9 cellular contexts compared by ENCODE assay signal in genomic region chr17:65987988-65988387, GRCh38.
DNase-seq lines count a peak whose midpoint lies in the region; ATAC-seq and TF ChIP-seq lines count a peak whose summit lies in the region.
"Had no signal": no experiment of that assay in that cellular context is flagged by ENCODE, and none has a peak within 500 bp of the region (broad histone marks: within the 10 kb centered on the region; RNA-seq: fewer than 3 reads in every experiment).

No MANE protein-coding gene starts in this region.

- H3K9me2 ChIP-seq in GM23248 (ENCODE audit: insufficient read depth) = no peaks in the 10 kb centered on the region

- H3K9me3 Mint-ChIP-seq in T-cell = peaks cover 5 to 11% (median 9%) of the 10 kb centered on the region in 3 donors

- H3K27ac ChIP-seq in GM23248 (no peak overlapping the region), Panc1 (ENCODE audit: low read length) (no peak overlapping the region)

- H3K4me1 Mint-ChIP-seq in T-cell = no peaks in the 10 kb centered on the region
- H3K4me1 Mint-ChIP-seq: activated naive CD8-positive, alpha-beta T cell treated with anti-CD3 and anti-CD28 coated beads, Interleukin-2, amount 50 U/mL, for 24 hours had no signal

- no peak overlapping the region for H3K4me3 Mint-ChIP-seq in T-cell
- H3K4me3 Mint-ChIP-seq: activated naive CD8-positive, alpha-beta T cell treated with anti-CD3 and anti-CD28 coated beads, Interleukin-2, amount 50 U/mL, for 24 hours had no signal

- intact Hi-C loops in Panc1 (cut with micrococcal nuclease; ENCODE audit: unreplicated experiment) = loop anchor here (10.0 kb wide), 2 partner anchors 693 to 753 kb away; no protein-coding TSS in a partner anchor

- H3K4me1 ChIP-seq in GM23248 (ENCODE audit: insufficient read depth) (peaks cover 13% of the 10 kb centered on the region), Panc1 (ENCODE audit: control insufficient read depth, insufficient read depth, low read length) (no peaks in the 10 kb centered on the region)

- H3K36me3 ChIP-seq in GM23248 (ENCODE audit: low read depth) (no peaks in the 10 kb centered on the region), Panc1 (ENCODE audit: control insufficient read depth, insufficient read depth, low read length) (no peaks in the 10 kb centered on the region; the same call in 1 of the 2 replicates)

- DNase-seq in AG04449 (ENCODE audit: low read depth, low spot score) (no peak), GM23248 (peak; percentile 45), Panc1 (ENCODE audit: low read depth, low spot score) (peak; percentile 25), fibroblast of the conjunctiva (ENCODE audit: low read depth) (peak; percentile 18), T-cell (no peak), GM03348 (ENCODE audit: low spot score) (no peak)
- no peak for DNase-seq in stimulated activated CD4-positive, alpha-beta T cell treated with anti-CD3 and anti-CD28 coated beads, Interleukin-4, amount 100 ng/mL, for 1 hour
- DNase-seq: activated naive CD8-positive, alpha-beta T cell treated with anti-CD3 and anti-CD28 coated beads, Interleukin-2, amount 50 U/mL, for 24 hours had no signal

- H3K27ac Mint-ChIP-seq in T-cell = no peak overlapping the region
- H3K27ac Mint-ChIP-seq: activated naive CD8-positive, alpha-beta T cell treated with anti-CD3 and anti-CD28 coated beads, Interleukin-2, amount 50 U/mL, for 24 hours had no signal

- H3K27me3 Mint-ChIP-seq in T-cell = no peaks in the 10 kb centered on the region
- H3K27me3 Mint-ChIP-seq: activated naive CD8-positive, alpha-beta T cell treated with anti-CD3 and anti-CD28 coated beads, Interleukin-2, amount 50 U/mL, for 24 hours had no signal

- H3K9ac ChIP-seq in GM23248 = no peak overlapping the region

- H3K9me3 ChIP-seq in GM23248 (ENCODE audit: low read depth) = peaks cover 4% of the 10 kb centered on the region
- H3K9me3 ChIP-seq in Panc1 (ENCODE audit: control insufficient read depth, insufficient read depth, low read depth, low read length) = no peaks in the 10 kb centered on the region

- H3F3A ChIP-seq in GM23248 (ENCODE audit: insufficient read depth) = 0 out of 2 replicates have a peak, but pooled peaks cover 5% of the 10 kb centered on the region

- H3K27me3 ChIP-seq in GM23248 (replicated peaks; ENCODE audit: insufficient read depth) = no peaks in the 10 kb centered on the region
- no peaks in the 10 kb centered on the region for H3K27me3 ChIP-seq in Panc1 (ENCODE audit: control insufficient read depth, insufficient read depth, low read length)

- POLR2A ChIA-PET in AG04449 (lab: Yijun Ruan, JAX) = no interaction called here
- POLR2A ChIA-PET in Panc1 (lab: Charles Lee) = no interaction called here
- POLR2A ChIA-PET in T-cell (lab: Charles Lee) = no interaction called here

- no peak overlapping the region for H3K4me2 ChIP-seq in GM23248 (ENCODE audit: unreplicated experiment)

- in situ Hi-C loops in GM23248 (cut with MboI) = loop anchor here (25.0 kb wide), 1 partner anchor 701 kb away; no protein-coding TSS in a partner anchor
- in situ Hi-C loops in Panc1 (cut with HindIII; ENCODE audit: low pct_unique_long_range_greater_than_20kb, low sequenced_read_pairs) = no loop called here

- BruUV-seq in Panc1 (replicated peaks; lab: Mats Ljungman, UMichigan) = no TSS peak

- no peak overlapping the region for H2AFZ ChIP-seq in GM23248

- peaks cover 6% of the 10 kb centered on the region for H3K36me3 Mint-ChIP-seq in T-cell

- TF ChIP-seq CTCF in AG04449 (IDR thresholded peaks at IDR 0.05; ENCODE audit: insufficient read depth, low read length, missing control alignments) (peak; percentile 36), Panc1 (IDR thresholded peaks at IDR 0.05) (peak; percentile 54)

- WGBS in GM23248 (ENCODE audit: low coverage in 1 of 2, low lambda C conversion rate in 2 of 2, missing lambda C conversion rate in 2 of 2), 2 experiments = 75 to 84% methylated on average over 2 of the region's 2 CpGs

- no peaks in the 10 kb centered on the region for H3K79me2 ChIP-seq in GM23248 (ENCODE audit: insufficient read depth)

- no peak; the same call in 1 of the 2 replicates for ATAC-seq in Panc1
- ATAC-seq in HG02759 (IDR thresholded peaks at IDR 0.05; ENCODE audit: unreplicated experiment) = no peak
- ATAC-seq in T-cell (replicated peaks in 1 of 4) = no peak
- ATAC-seq: activated naive CD8-positive, alpha-beta T cell treated with anti-CD3 and anti-CD28 coated beads, Interleukin-2, amount 50 U/mL, for 24 hours had no signal

- no peak overlapping the region for H3K4me3 ChIP-seq in AG04449 (ENCODE audit: low read depth, low read length)
- no peak overlapping the region for H3K4me3 ChIP-seq in GM23248
- no peak overlapping the region for H3K4me3 ChIP-seq in Panc1 (ENCODE audit: low read depth in 2 of 2, low read length in 2 of 2)

- CTCF ChIA-PET in AG04449 (lab: Yijun Ruan, JAX) (interaction anchor here (0.8 to 4.1 kb wide), 7 partner anchors 9 to 756 kb away, joined by 3 to 29 read pairs (median 8); no protein-coding TSS in a partner anchor), Panc1 (lab: Charles Lee) (no interaction called here), T-cell (lab: Charles Lee) (no interaction called here)

- no peaks in the 10 kb centered on the region for H4K20me1 ChIP-seq in GM23248 (ENCODE audit: insufficient read depth)

Comparison
In these comparisons a context has a peak if more than half of its experiments do, and no peak if none do; other contexts are left out.
1. DNase-seq: peak in GM23248 (single experiment), Panc1 (single experiment) and fibroblast of the conjunctiva (single experiment); none in AG04449 (single experiment), T-cell (0 of 34), stimulated activated CD4-positive, alpha-beta T cell treated with anti-CD3 and anti-CD28 coated beads, Interleukin-4, amount 100 ng/mL, for 1 hour (single experiment) and GM03348 (single experiment).